Comparison of ENCODE assay signal across 11 cellular contexts in the genomic region with DNA sequence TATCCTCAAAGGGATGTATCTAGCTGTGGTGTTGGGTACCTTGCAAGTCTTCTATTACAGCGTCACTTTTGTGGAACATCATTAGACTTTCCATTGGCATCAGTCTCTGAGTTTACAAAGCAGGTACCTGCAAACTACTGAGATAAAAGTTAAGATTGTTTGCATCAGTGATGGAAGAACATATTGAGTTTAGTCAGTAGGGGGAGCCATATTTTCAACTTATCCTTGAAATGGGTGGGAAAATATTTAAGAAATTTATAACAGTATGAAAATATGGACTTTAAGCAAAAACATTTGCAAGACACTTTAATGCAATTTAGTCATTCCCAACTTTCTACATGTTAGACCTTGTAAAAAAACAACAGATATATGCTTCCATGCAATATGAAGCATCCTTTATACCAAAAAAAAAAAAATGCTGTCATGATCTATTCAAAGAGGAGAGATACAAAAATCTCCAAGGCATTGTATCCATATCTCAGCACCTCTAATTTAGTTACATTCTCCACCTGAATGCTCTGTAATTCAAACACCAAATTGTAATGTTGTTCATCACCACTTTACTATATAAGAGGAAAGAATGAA.
A peak's percentile ranks its signal among the peaks of the same experiment; 100 is the strongest.
DNase-seq lines count a peak whose midpoint lies in the region; FAIRE-seq and TF ChIP-seq lines count a peak whose summit lies in the region.
"Had no signal": no experiment of that assay in that cellular context is flagged by ENCODE, and none has a peak within 500 bp of the region (broad histone marks: within the 10 kb centered on the region; RNA-seq: fewer than 3 reads in every experiment).

No MANE protein-coding gene starts in this region.

- H3K36me3 ChIP-seq in effector memory CD4-positive, alpha-beta T cell (ENCODE audit: control insufficient read depth, insufficient read depth, low read length) = no peaks in the 10 kb centered on the region

- POLR2A ChIA-PET in activated CD4-positive, alpha-beta memory T cell treated with anti-CD3 and anti-CD28 coated beads for 36 hours (lab: Charles Lee) = no interaction called here

- no peak for FAIRE-seq in GM19239 (lab: Jason Lieb, UNC)

- H3K9me3 ChIP-seq in effector memory CD4-positive, alpha-beta T cell (ENCODE audit: control insufficient read depth, low read length) = no peaks in the 10 kb centered on the region
- H3K9me3 ChIP-seq: psoas muscle had no signal

- in situ Hi-C loops in astrocyte of the cerebellum (cut with HindIII; ENCODE audit: low sequenced_read_pairs) = no loop called here

- no peaks in the 10 kb centered on the region for H3K4me1 Mint-ChIP-seq in activated CD4-positive, alpha-beta memory T cell treated with anti-CD3 and anti-CD28 coated beads for 36 hours (ENCODE audit: low read depth)

- H3K9me3 Mint-ChIP-seq in activated CD4-positive, alpha-beta memory T cell treated with anti-CD3 and anti-CD28 coated beads for 36 hours = peaks cover 15% of the 10 kb centered on the region

- H3K36me3 Mint-ChIP-seq in activated CD4-positive, alpha-beta memory T cell treated with anti-CD3 and anti-CD28 coated beads for 36 hours = peaks cover 2% of the 10 kb centered on the region

- no peaks in the 10 kb centered on the region for H3K27me3 ChIP-seq in effector memory CD4-positive, alpha-beta T cell (replicated peaks; ENCODE audit: control insufficient read depth, insufficient read depth, low read length, poor library complexity, severe bottlenecking)

- intact Hi-C loops in activated CD4-positive, alpha-beta memory T cell treated with anti-CD3 and anti-CD28 coated beads for 36 hours (cut with micrococcal nuclease) = loop anchor here (10.0 kb wide), 1 partner anchor 403 kb away; no protein-coding TSS in a partner anchor

- H3K27me3 Mint-ChIP-seq in activated CD4-positive, alpha-beta memory T cell treated with anti-CD3 and anti-CD28 coated beads for 36 hours = no peaks in the 10 kb centered on the region

- no peak overlapping the region for H3K27ac ChIP-seq in effector memory CD4-positive, alpha-beta T cell (ENCODE audit: insufficient read depth, low read length, poor library complexity, severe bottlenecking)
- H3K27ac ChIP-seq: psoas muscle had no signal

- TF ChIP-seq CTCF in astrocyte of the cerebellum (IDR thresholded peaks at IDR 0.05; ENCODE audit: low read depth, low read length, missing control alignments) = peak; percentile 37

- H3K27ac Mint-ChIP-seq in activated CD4-positive, alpha-beta memory T cell treated with anti-CD3 and anti-CD28 coated beads for 36 hours = no peak overlapping the region

- CTCF ChIA-PET in activated CD4-positive, alpha-beta memory T cell treated with anti-CD3 and anti-CD28 coated beads for 36 hours (lab: Charles Lee) = no interaction called here

- DNase-seq in EL = peak; percentile 8
- peak; percentile 25 for DNase-seq in HT-29 (ENCODE audit: low spot score)
- DNase-seq in astrocyte of the cerebellum (ENCODE audit: low read depth) = no peak
- peak; percentile 14 for DNase-seq in myocyte (ENCODE audit: low read depth)
- DNase-seq in SHP77 treated with DMSO at 0.1 percent for 48 hours (lab: John Stamatoyannopoulos, UW) = no peak
- DNase-seq in GM19239 (ENCODE audit: insufficient read length, low spot score) = no peak
- DNase-seq in effector memory CD4-positive, alpha-beta T cell = no peak
- no peak for DNase-seq in activated CD4-positive, alpha-beta memory T cell treated with anti-CD3 and anti-CD28 coated beads for 36 hours
- DNase-seq: NK-92 treated with Interleukin-12 subunit alpha and Interleukin-12 subunit beta, amount 100 ng/mL, for 24 hours; psoas muscle; stimulated activated naive CD8-positive, alpha-beta T cell treated with anti-CD3 and anti-CD28 coated beads, Interleukin-15, Interleukin-2, amounts not matched to agents 100 U/mL and 50 U/mL, for 24 hours had no signal

- no peak overlapping the region for H3K4me3 ChIP-seq in astrocyte of the cerebellum (ENCODE audit: low read depth, low read length)
- no peak overlapping the region for H3K4me3 ChIP-seq in effector memory CD4-positive, alpha-beta T cell (ENCODE audit: insufficient read depth, low read depth, low read length, poor library complexity, severe bottlenecking)
- H3K4me3 ChIP-seq: psoas muscle had no signal

- no peaks in the 10 kb centered on the region for H3K4me1 ChIP-seq in effector memory CD4-positive, alpha-beta T cell (ENCODE audit: control insufficient read depth, insufficient read depth, low read length, poor library complexity, severe bottlenecking)
- H3K4me1 ChIP-seq: psoas muscle had no signal

- H3K4me3 Mint-ChIP-seq in activated CD4-positive, alpha-beta memory T cell treated with anti-CD3 and anti-CD28 coated beads for 36 hours = no peak overlapping the region

Comparison
In these comparisons a context has a peak if more than half of its experiments do, and no peak if none do; other contexts are left out.
1. DNase-seq: peak in EL (single experiment), HT-29 (single experiment) and myocyte (single experiment); none in astrocyte of the cerebellum (single experiment), SHP77 treated with DMSO at 0.1 percent for 48 hours (single experiment), GM19239 (single experiment), effector memory CD4-positive, alpha-beta T cell (0 of 3) and activated CD4-positive, alpha-beta memory T cell treated with anti-CD3 and anti-CD28 coated beads for 36 hours (single experiment).